In genomic region chr15:74857671-74858365, GRCh38 we compare ENCODE assay signal across 13 cellular contexts. TPM values are rescaled to one million over a fixed set of nuclear protein-coding genes. Genes with fewer than 3 reads are reported as not detected.
DNase-seq lines count a peak whose midpoint lies in the region; ATAC-seq and TF ChIP-seq lines count a peak whose summit lies in the region.
"Had no signal": no experiment of that assay in that cellular context is flagged by ENCODE, and none has a peak within 500 bp of the region (broad histone marks: within the 10 kb centered on the region; RNA-seq: fewer than 3 reads in every experiment).

No MANE protein-coding gene starts in this region.

- H3K27ac ChIP-seq in left ventricle myocardium inferior (replicated peaks) (peak overlapping the region; percentile 39), upper lobe of left lung (no peak overlapping the region)
- H3K27ac ChIP-seq: KMS-11, RWPE1 had no signal

- peaks cover 49% of the 10 kb centered on the region for H3K4me1 Mint-ChIP-seq in dendritic cell treated with granulocyte-macrophage colony-stimulating factor and Interleukin-4, amounts not matched to agents 40 ng/mL and 50 ng/mL, for 4 days (ENCODE audit: low read depth)

- H3K4me3 Mint-ChIP-seq in dendritic cell treated with granulocyte-macrophage colony-stimulating factor and Interleukin-4, amounts not matched to agents 40 ng/mL and 50 ng/mL, for 4 days: no peak overlapping the region
- H3K4me3 Mint-ChIP-seq: activated T-cell treated with anti-CD3 and anti-CD28 coated beads, Interleukin-2, amount 50 U/mL, for 4 hours had no signal

- TF ChIP-seq EP300 in upper lobe of left lung (IDR thresholded peaks at IDR 0.05): no peak

- no peaks in the 10 kb centered on the region for H3K27me3 ChIP-seq in left ventricle myocardium inferior (ENCODE audit: low read depth)
- no peaks in the 10 kb centered on the region for H3K27me3 ChIP-seq in upper lobe of left lung

- no peaks in the 10 kb centered on the region for H3K27me3 Mint-ChIP-seq in dendritic cell treated with granulocyte-macrophage colony-stimulating factor and Interleukin-4, amounts not matched to agents 40 ng/mL and 50 ng/mL, for 4 days

- peak overlapping the region; percentile 86 for H3K27ac Mint-ChIP-seq in dendritic cell treated with granulocyte-macrophage colony-stimulating factor and Interleukin-4, amounts not matched to agents 40 ng/mL and 50 ng/mL, for 4 days

- H3K4me1 ChIP-seq in left ventricle myocardium inferior: peaks cover 52% of the 10 kb centered on the region
- H3K4me1 ChIP-seq in upper lobe of left lung: peaks cover 21 to 34% (median 26%) of the 10 kb centered on the region in 4 donors

- no peaks in the 10 kb centered on the region for H3K9me3 Mint-ChIP-seq in dendritic cell treated with granulocyte-macrophage colony-stimulating factor and Interleukin-4, amounts not matched to agents 40 ng/mL and 50 ng/mL, for 4 days
- H3K9me3 Mint-ChIP-seq: activated T-cell treated with anti-CD3 and anti-CD28 coated beads, Interleukin-2, amount 50 U/mL, for 4 hours had no signal

- H3K4me3 ChIP-seq in left ventricle myocardium inferior (no peak overlapping the region), upper lobe of left lung (no peak overlapping the region)

- no peak for TF ChIP-seq POLR2A in upper lobe of left lung (IDR thresholded peaks at IDR 0.05)

- ATAC-seq in Right ventricle myocardium inferior (no peak), HG03432 (IDR thresholded peaks at IDR 0.05; ENCODE audit: unreplicated experiment) (peak; percentile 14), GM19023 (IDR thresholded peaks at IDR 0.05; ENCODE audit: unreplicated experiment) (no peak), GM21390 (IDR thresholded peaks at IDR 0.05; ENCODE audit: unreplicated experiment) (no peak), upper lobe of left lung (ENCODE audit: low FRiP score in 2 of 2) (no peak)

- H3K36me3 Mint-ChIP-seq in dendritic cell treated with granulocyte-macrophage colony-stimulating factor and Interleukin-4, amounts not matched to agents 40 ng/mL and 50 ng/mL, for 4 days (ENCODE audit: low read depth): peaks cover 79% of the 10 kb centered on the region

- DNase-seq in left ventricle myocardium inferior (no peak), Right ventricle myocardium inferior (ENCODE audit: missing footprints) (no peak), hippocampal formation (lab: John Stamatoyannopoulos, UW) (no peak), upper lobe of left lung (no peak)
- DNase-seq: activated T-cell treated with anti-CD3 and anti-CD28 coated beads, Interleukin-2, amount 50 U/mL, for 4 hours; Caco-2 had no signal

- intact Hi-C loops in left ventricle myocardium inferior (cut with micrococcal nuclease): no loop called here
- intact Hi-C loops in Right ventricle myocardium inferior (cut with DNase I): no loop called here
- intact Hi-C loops in dendritic cell treated with granulocyte-macrophage colony-stimulating factor and Interleukin-4, amounts not matched to agents 40 ng/mL and 50 ng/mL, for 4 days (cut with micrococcal nuclease): no loop called here

- H3K9me3 ChIP-seq in left ventricle myocardium inferior (replicated peaks) (no peaks in the 10 kb centered on the region), upper lobe of left lung (no peaks in the 10 kb centered on the region)
- H3K9me3 ChIP-seq: Caco-2 had no signal

- H3K36me3 ChIP-seq in left ventricle myocardium inferior (peaks cover 15% of the 10 kb centered on the region), upper lobe of left lung (peaks cover 11 to 28% (median 16%) of the 10 kb centered on the region in 4 donors)

- no peak for TF ChIP-seq CTCF in left ventricle myocardium inferior (IDR thresholded peaks at IDR 0.05; ENCODE audit: borderline replicate concordance)
- TF ChIP-seq CTCF in upper lobe of left lung (IDR thresholded peaks at IDR 0.05): no peak

- WGBS in upper lobe of left lung, 2 donors: 74 to 80% methylated on average over 9 of the region's 9 CpGs

RNA-seq across cellular contexts. Expression of gene ULK3, which starts 14.9 kb away (rescaled TPM):
- total RNA-seq in left ventricle myocardium inferior (34.1 TPM), Right ventricle myocardium inferior (42.3 TPM), upper lobe of left lung (100 to 1,000 TPM in 1 of 6 donors, 10 to 100 TPM in 5; 40.6 to 158 (median 65.0) TPM)

RNA-seq across cellular contexts. Expression of gene SCAMP2, which starts 15.3 kb away (rescaled TPM):
- total RNA-seq in left ventricle myocardium inferior (40.7 TPM), Right ventricle myocardium inferior (42.6 TPM), upper lobe of left lung (100 to 1,000 TPM in 5 of 6 donors, 10 to 100 TPM in 1; 82.8 to 155 (median 130) TPM)

RNA-seq across cellular contexts. Expression of gene CPLX3, which starts 31.4 kb away (rescaled TPM):
- total RNA-seq in left ventricle myocardium inferior: 1.2 TPM
- 2.8 TPM for total RNA-seq in Right ventricle myocardium inferior
- total RNA-seq in upper lobe of left lung: not detected
- total RNA-seq: Caco-2, lung microvascular endothelial cell had no signal

RNA-seq across cellular contexts. Expression of gene MPI, which starts 32.0 kb away (rescaled TPM):
- total RNA-seq in left ventricle myocardium inferior (52.3 TPM), Right ventricle myocardium inferior (60.8 TPM), upper lobe of left lung (10 to 100 TPM; 21.0 to 40.6 (median 30.2) TPM)

RNA-seq across cellular contexts. Expression of gene LMAN1L, which starts 45.2 kb away (rescaled TPM):
- total RNA-seq in left ventricle myocardium inferior: 8.1 TPM
- total RNA-seq in Right ventricle myocardium inferior: 21.9 TPM
- total RNA-seq in upper lobe of left lung: 1 to 10 TPM in 1 of 6 donors, not detected in 5; 1.0 TPM
- total RNA-seq: Caco-2, lung microvascular endothelial cell had no signal
